In genomic region chr2:227774011-227774624, GRCh38 we compare ENCODE assay signal across 10 cellular contexts. TPM values are rescaled to one million over a fixed set of nuclear protein-coding genes. Genes with fewer than 3 reads are reported as not detected.
DNase-seq lines count a peak whose midpoint lies in the region; FAIRE-seq and TF ChIP-seq lines count a peak whose summit lies in the region.
"Had no signal": no experiment of that assay in that cellular context is flagged by ENCODE, and none has a peak within 500 bp of the region (broad histone marks: within the 10 kb centered on the region; RNA-seq: fewer than 3 reads in every experiment).

No MANE protein-coding gene starts in this region.

- BruUV-seq in OCI-LY7 (replicated peaks; lab: Mats Ljungman, UMichigan), result no TSS peak

- no peak overlapping the region for H3K27ac ChIP-seq in OCI-LY7 (ENCODE audit: low read depth, low read length, poor library complexity, severe bottlenecking)

- H3K4me3 ChIP-seq in OCI-LY7 (ENCODE audit: low read depth, low read length, poor library complexity, severe bottlenecking), result no peak overlapping the region

- no peaks in the 10 kb centered on the region for H3K36me3 Mint-ChIP-seq in CD14-positive monocyte
- H3K36me3 Mint-ChIP-seq: T-cell had no signal

- H3K9me3 ChIP-seq in OCI-LY7 (ENCODE audit: low read length), result no peaks in the 10 kb centered on the region

- H3K27me3 Mint-ChIP-seq in CD14-positive monocyte (ENCODE audit: low read depth in 3 of 3), result peaks cover 2 to 6% (median 2%) of the 10 kb centered on the region in 3 donors
- H3K27me3 Mint-ChIP-seq: T-cell had no signal

- H3K36me3 ChIP-seq in OCI-LY7 (ENCODE audit: insufficient read depth, low read length), result no peaks in the 10 kb centered on the region

- TF ChIP-seq CTCF in CD14-positive monocyte (IDR thresholded peaks at IDR 0.05) (peak; percentile 42), OCI-LY7 (conservative IDR thresholded peaks at IDR 0.05; ENCODE audit: low read length) (peak; percentile 55; the same call in 1 of the 2 replicates)

- POLR2A ChIA-PET in OCI-LY7 (lab: Charles Lee), result interaction anchor here (0.6 to 0.7 kb wide), 2 partner anchors 61 to 1321 kb away, joined by 3 read pairs; no protein-coding TSS in a partner anchor

- H2AFZ ChIP-seq in OCI-LY7 (ENCODE audit: low read length), result no peak overlapping the region

- no peaks in the 10 kb centered on the region for H3K9me2 ChIP-seq in OCI-LY7 (ENCODE audit: insufficient read depth, low read length)

- DNase-seq in CD14-positive monocyte (ENCODE audit: low spot score) (no peak), GM19239 (ENCODE audit: insufficient read length, low spot score) (no peak), OCI-LY7 (ENCODE audit: low spot score) (no peak), islet precursor cell (peak; percentile 76), LoVo (ENCODE audit: low spot score) (no peak), cerebellum (ENCODE audit: low spot score) (no peak), G401 (ENCODE audit: low spot score) (no peak)
- no peak for DNase-seq in stimulated activated CD4-positive, alpha-beta T cell treated with anti-CD3 and anti-CD28 coated beads, Interleukin-4, amount 100 ng/mL, for 24 hours
- DNase-seq: NCI-H1105 treated with DMSO at 0.1 percent for 48 hours, T-cell had no signal

- in situ Hi-C loops in G401 (cut with HindIII; ENCODE audit: low sequenced_read_pairs), result no loop called here

- peak; percentile 4 for FAIRE-seq in GM19239 (lab: Jason Lieb, UNC)

- intact Hi-C loops in CD14-positive monocyte (cut with micrococcal nuclease) (no loop called here), OCI-LY7 (cut with micrococcal nuclease; ENCODE audit: unreplicated experiment) (no loop called here)

- no peaks in the 10 kb centered on the region for H3K79me2 ChIP-seq in OCI-LY7 (ENCODE audit: insufficient read depth, low read depth, low read length)

- no peaks in the 10 kb centered on the region for H4K20me1 ChIP-seq in OCI-LY7 (ENCODE audit: insufficient read depth, low read length)

- no peak overlapping the region for H3K4me2 ChIP-seq in OCI-LY7 (ENCODE audit: low read length)

- H3K4me1 ChIP-seq in OCI-LY7 (ENCODE audit: insufficient read depth, low read length, poor library complexity, severe bottlenecking), result no peaks in the 10 kb centered on the region

- no peak overlapping the region for H3K27ac Mint-ChIP-seq in CD14-positive monocyte
- H3K27ac Mint-ChIP-seq: T-cell had no signal

- CTCF ChIA-PET in OCI-LY7 (lab: Charles Lee; ENCODE audit: unreplicated experiment), result no interaction called here

- peaks cover 2% of the 10 kb centered on the region for H3K4me1 Mint-ChIP-seq in CD14-positive monocyte

- no peak overlapping the region for H3K4me3 Mint-ChIP-seq in CD14-positive monocyte
- H3K4me3 Mint-ChIP-seq: T-cell had no signal

- peaks cover 0 to 6% (median 0%) of the 10 kb centered on the region in 7 donors for H3K9me3 Mint-ChIP-seq in CD14-positive monocyte
- H3K9me3 Mint-ChIP-seq: T-cell had no signal

RNA-seq across cellular contexts. Expression of gene SCYGR8, which starts 28.4 kb away (rescaled TPM):
- polyA plus RNA-seq in CD14-positive monocyte, result not detected
- total RNA-seq in OCI-LY7 (2014; rRNA removed; shearing (Covaris generic)), result not detected in 2 replicates
- total RNA-seq in OCI-LY7 (2022) (not detected in 2 replicates), cerebellum (not detected)
- total RNA-seq in G401 (2014; rRNA removed; shearing (Covaris generic)), result not detected in 2 replicates
- total RNA-seq: T-cell had no signal

RNA-seq across cellular contexts. Expression of gene CCL20, which starts 39.5 kb away (rescaled TPM):
- polyA plus RNA-seq in CD14-positive monocyte, result under 1 TPM in 1 of 2 donors, not detected in 1; 0.47 TPM
- total RNA-seq in OCI-LY7 (2014; rRNA removed; shearing (Covaris generic)), result not detected in 2 replicates
- total RNA-seq in OCI-LY7 (2022) (not detected in 2 replicates), cerebellum (not detected)
- not detected in 2 replicates for total RNA-seq in G401 (2014; rRNA removed; shearing (Covaris generic))

RNA-seq across cellular contexts. Expression of gene SCYGR7, which starts 46.0 kb away (rescaled TPM):
- not detected for polyA plus RNA-seq in CD14-positive monocyte
- total RNA-seq in OCI-LY7 (2014; rRNA removed; shearing (Covaris generic)), result not detected in 2 replicates
- total RNA-seq in OCI-LY7 (2022) (not detected in 2 replicates), cerebellum (not detected)
- total RNA-seq in G401 (2014; rRNA removed; shearing (Covaris generic)), result not detected in 2 replicates
- total RNA-seq: T-cell had no signal

RNA-seq across cellular contexts. Expression of gene SCYGR6, which starts 49.6 kb away (rescaled TPM):
- not detected for polyA plus RNA-seq in CD14-positive monocyte
- total RNA-seq in OCI-LY7 (2014; rRNA removed; shearing (Covaris generic)), result not detected in 2 replicates
- not detected in 2 replicates for total RNA-seq in OCI-LY7 (2022)
- total RNA-seq in cerebellum, result not detected
- total RNA-seq in G401 (2014; rRNA removed; shearing (Covaris generic)), result not detected in 2 replicates
- total RNA-seq: T-cell had no signal

RNA-seq across cellular contexts. Expression of gene SLC19A3, which starts 56.3 kb away (rescaled TPM):
- polyA plus RNA-seq in CD14-positive monocyte, result not detected
- total RNA-seq in OCI-LY7 (2014; rRNA removed; shearing (Covaris generic)), result not detected in 2 replicates
- total RNA-seq in OCI-LY7 (2022), result not detected in 2 replicates
- 1.8 TPM for total RNA-seq in cerebellum
- total RNA-seq in G401 (2014; rRNA removed; shearing (Covaris generic)), result not detected in 2 replicates
